Comparison of ENCODE assay signal across 19 cellular contexts in genomic region chr14:71236430-71236829, GRCh38.
DNase-seq lines count a peak whose midpoint lies in the region; ATAC-seq and TF ChIP-seq lines count a peak whose summit lies in the region.
"Had no signal": no experiment of that assay in that cellular context is flagged by ENCODE, and none has a peak within 500 bp of the region (broad histone marks: within the 10 kb centered on the region; RNA-seq: fewer than 3 reads in every experiment).

No MANE protein-coding gene starts in this region.

- TF ChIP-seq CTCF in HCT116 (IDR thresholded peaks at IDR 0.05 in 2 of 3, conservative IDR thresholded peaks at IDR 0.05 in 1 of 3; ENCODE audit: borderline replicate concordance in 1 of 3, insufficient read depth in 1 of 3, low read depth in 2 of 3, low read length in 2 of 3) (no peak), SK-N-SH (IDR thresholded peaks at IDR 0.05) (no peak), epithelial cell of esophagus (IDR thresholded peaks at IDR 0.05; ENCODE audit: insufficient read depth, low read depth, low read length, missing control alignments) (no peak), progenitor cell of endocrine pancreas (IDR thresholded peaks at IDR 0.05; ENCODE audit: unreplicated experiment) (no peak), PC-9 (conservative IDR thresholded peaks at IDR 0.05) (no peak)

- BruUV-seq in HCT116 (replicated peaks; lab: Mats Ljungman, UMichigan) (no TSS peak), PC-9 (replicated peaks; lab: Mats Ljungman, UMichigan) (no TSS peak)

- H3K9me3 ChIP-seq in HCT116 (ENCODE audit: control insufficient read depth in 1 of 2, insufficient read depth in 1 of 2, low read depth in 1 of 2, low read length in 2 of 2) = no peaks in the 10 kb centered on the region
- no peaks in the 10 kb centered on the region for H3K9me3 ChIP-seq in SK-N-SH
- no peaks in the 10 kb centered on the region for H3K9me3 ChIP-seq in PC-9 (ENCODE audit: insufficient read depth, low read depth)
- H3K9me3 ChIP-seq: pancreas, stomach, upper lobe of left lung had no signal

- no peak overlapping the region for H3K4me3 Mint-ChIP-seq in progenitor cell of endocrine pancreas (ENCODE audit: low read depth)
- H3K4me3 Mint-ChIP-seq: activated CD8-positive, alpha-beta memory T cell treated with anti-CD3 and anti-CD28 coated beads, Interleukin-2, amount 10 ng/mL, durations not matched to agents 7 days and 5 days; activated naive CD8-positive, alpha-beta T cell treated with anti-CD3 and anti-CD28 coated beads, Interleukin-2, amount 50 U/mL, for 24 hours had no signal

- H3K79me2 ChIP-seq in HCT116 (ENCODE audit: insufficient read depth, low read length) = no peaks in the 10 kb centered on the region
- H3K79me2 ChIP-seq in SK-N-SH (ENCODE audit: insufficient read depth) = no peaks in the 10 kb centered on the region
- no peaks in the 10 kb centered on the region for H3K79me2 ChIP-seq in PC-9 (ENCODE audit: low read depth)

- H4K20me1 ChIP-seq in HCT116 (ENCODE audit: insufficient read depth) (no peaks in the 10 kb centered on the region), SK-N-SH (ENCODE audit: insufficient read depth) (no peaks in the 10 kb centered on the region), PC-9 (ENCODE audit: insufficient read depth) (no peaks in the 10 kb centered on the region)

- H3K9me2 ChIP-seq in HCT116 (ENCODE audit: insufficient read depth) (no peaks in the 10 kb centered on the region), SK-N-SH (no peaks in the 10 kb centered on the region), PC-9 (ENCODE audit: insufficient read depth) (no peaks in the 10 kb centered on the region)

- peak in 1 of 2 experiments; percentile 68; a peak in 2 of 4 replicates for TF ChIP-seq EP300 in SK-N-SH (IDR thresholded peaks at IDR 0.05; ENCODE audit: borderline replicate concordance in 1 of 2, low read depth in 1 of 2, low read length in 1 of 2)

- H3K27me3 ChIP-seq in HCT116 (ENCODE audit: insufficient read depth, low read length) (no peaks in the 10 kb centered on the region), SK-N-SH (ENCODE audit: insufficient read depth) (no peaks in the 10 kb centered on the region), PC-9 (ENCODE audit: insufficient read depth, low read depth) (no peaks in the 10 kb centered on the region)
- H3K27me3 ChIP-seq: pancreas, stomach, upper lobe of left lung had no signal

- H3K27me3 Mint-ChIP-seq in progenitor cell of endocrine pancreas = no peaks in the 10 kb centered on the region
- H3K27me3 Mint-ChIP-seq: activated naive CD8-positive, alpha-beta T cell treated with anti-CD3 and anti-CD28 coated beads, Interleukin-2, amount 50 U/mL, for 24 hours had no signal

- TF ChIP-seq RAD21 in HCT116 (IDR thresholded peaks at IDR 0.05; ENCODE audit: low read depth) (peak; percentile 14; the same call in 1 of the 2 replicates), SK-N-SH (IDR thresholded peaks at IDR 0.05; ENCODE audit: low read length) (peak; percentile 57)

- peaks cover 14% of the 10 kb centered on the region for H3K4me1 Mint-ChIP-seq in progenitor cell of endocrine pancreas (ENCODE audit: low read depth)

- no peaks in the 10 kb centered on the region for H3K9me3 Mint-ChIP-seq in progenitor cell of endocrine pancreas (ENCODE audit: low read depth)
- H3K9me3 Mint-ChIP-seq: activated naive CD8-positive, alpha-beta T cell treated with anti-CD3 and anti-CD28 coated beads, Interleukin-2, amount 50 U/mL, for 24 hours had no signal

- POLR2A ChIA-PET in HCT116 (lab: Charles Lee) (no interaction called here), SK-N-SH (lab: Yijun Ruan, JAX) (interaction anchor here (0.6 kb wide), 2 partner anchors 67 to 113 kb away, joined by 3 read pairs; no protein-coding TSS in a partner anchor), PC-9 (lab: Charles Lee; ENCODE audit: unreplicated experiment) (no interaction called here)

- H3K4me1 ChIP-seq in HCT116 (ENCODE audit: control insufficient read depth in 1 of 2, insufficient read depth in 2 of 2, low read length in 2 of 2) = no peaks in the 10 kb centered on the region
- peaks cover 0 to 21% of the 10 kb centered on the region in 2 experiments; a peak in 2 of 4 replicates for H3K4me1 ChIP-seq in SK-N-SH (ENCODE audit: control insufficient read depth in 1 of 2, insufficient read depth in 2 of 2, low read depth in 1 of 2, low read length in 1 of 2)
- 0 out of 2 replicates have a peak, but pooled peaks cover 10% of the 10 kb centered on the region for H3K4me1 ChIP-seq in PC-9 (replicated peaks; ENCODE audit: insufficient read depth)
- H3K4me1 ChIP-seq: pancreas, stomach, upper lobe of left lung had no signal

- CTCF ChIA-PET in HCT116 (lab: Charles Lee) = no interaction called here
- CTCF ChIA-PET in SK-N-SH (lab: Yijun Ruan, JAX) = interaction anchor here (0.7 to 1.5 kb wide), 9 partner anchors 10 to 517 kb away, joined by 3 to 9 read pairs (median 4); no protein-coding TSS in a partner anchor
- CTCF ChIA-PET in PC-9 (lab: Charles Lee) = no interaction called here

- no peaks in the 10 kb centered on the region for H3F3A ChIP-seq in SK-N-SH (replicated peaks; ENCODE audit: insufficient read depth)
- peaks cover 12% of the 10 kb centered on the region; the same call in 1 of the 2 replicates for H3F3A ChIP-seq in PC-9 (ENCODE audit: insufficient read depth, low read depth)

- RAD21 ChIA-PET in HCT116 (lab: Charles Lee; ENCODE audit: low non-redundant PET in 1 of 2, low total read pairs in 2 of 2, uncharacterized antibody in 2 of 2, unreplicated experiment in 2 of 2) = no interaction called here

- H3K36me3 ChIP-seq in HCT116 (ENCODE audit: control insufficient read depth in 1 of 2, insufficient read depth in 2 of 2, low read length in 2 of 2) = no peaks in the 10 kb centered on the region
- H3K36me3 ChIP-seq in SK-N-SH (replicated peaks in 1 of 2; ENCODE audit: control insufficient read depth in 1 of 2, insufficient read depth in 2 of 2, low read length in 1 of 2) = no peaks in the 10 kb centered on the region
- H3K36me3 ChIP-seq in PC-9 (ENCODE audit: low read depth) = no peaks in the 10 kb centered on the region
- H3K36me3 ChIP-seq: pancreas, stomach, upper lobe of left lung had no signal

- ATAC-seq in HCT116 = no peak
- ATAC-seq in HG03432 (IDR thresholded peaks at IDR 0.05; ENCODE audit: unreplicated experiment) = no peak
- ATAC-seq: activated CD8-positive, alpha-beta memory T cell treated with anti-CD3 and anti-CD28 coated beads, Interleukin-2, amount 10 ng/mL, durations not matched to agents 7 days and 5 days; activated naive CD8-positive, alpha-beta T cell treated with anti-CD3 and anti-CD28 coated beads, Interleukin-2, amount 50 U/mL, for 24 hours had no signal

- H3K27ac ChIP-seq in HCT116 (ENCODE audit: low read depth, low read length) = no peak overlapping the region
- H3K27ac ChIP-seq in SK-N-SH (ENCODE audit: low read depth in 2 of 2, low read length in 1 of 2) = peak overlapping the region in 1 of 2 experiments; percentile 96; a peak in 3 of 4 replicates
- no peak overlapping the region for H3K27ac ChIP-seq in PC-9
- H3K27ac ChIP-seq: KMS-11, pancreas, stomach, upper lobe of left lung had no signal

- H3K4me3 ChIP-seq in HCT116 (replicated peaks in 1 of 2; ENCODE audit: low read depth in 1 of 2, low read length in 2 of 2) (no peak overlapping the region), SK-N-SH (ENCODE audit: low read depth in 2 of 2, low read length in 1 of 2) (no peak overlapping the region), epithelial cell of esophagus (ENCODE audit: low read length) (no peak overlapping the region), PC-9 (no peak overlapping the region)
- H3K4me3 ChIP-seq: pancreas, stomach, upper lobe of left lung had no signal

- no peak for DNase-seq in HCT116 (ENCODE audit: low read depth, low spot score)
- DNase-seq in SK-N-SH = peak; percentile 71
- DNase-seq in epithelial cell of esophagus (ENCODE audit: low read depth) = peak; percentile 28
- no peak for DNase-seq in progenitor cell of endocrine pancreas (ENCODE audit: low spot score, unreplicated experiment)
- no peak for DNase-seq in PC-9
- DNase-seq in islet precursor cell = no peak
- no peak for DNase-seq in cerebellar nuclear complex (lab: John Stamatoyannopoulos, UW)
- DNase-seq: activated CD4-positive, alpha-beta T cell treated with anti-CD3 and anti-CD28 coated beads for 48 hours; activated CD8-positive, alpha-beta memory T cell treated with anti-CD3 and anti-CD28 coated beads, Interleukin-2, amount 10 ng/mL, durations not matched to agents 7 days and 5 days; activated naive CD8-positive, alpha-beta T cell treated with anti-CD3 and anti-CD28 coated beads, Interleukin-2, amount 50 U/mL, for 24 hours; AML-193; Calu3; GOT3; NCI-H2029 treated with DMSO at 0.1 percent for 48 hours; stomach; upper lobe of left lung had no signal

- H3K4me2 ChIP-seq in HCT116 (ENCODE audit: low read length) (no peak overlapping the region), SK-N-SH (no peak overlapping the region), PC-9 (no peak overlapping the region)
- H3K4me2 ChIP-seq: KMS-11 had no signal

- H3K9ac ChIP-seq in HCT116 (ENCODE audit: low read length) (no peak overlapping the region), SK-N-SH (no peak overlapping the region)
- H3K9ac ChIP-seq: KMS-11 had no signal

- H3K27ac Mint-ChIP-seq in progenitor cell of endocrine pancreas = peak overlapping the region; percentile 78
- H3K27ac Mint-ChIP-seq: activated CD8-positive, alpha-beta memory T cell treated with anti-CD3 and anti-CD28 coated beads, Interleukin-2, amount 10 ng/mL, durations not matched to agents 7 days and 5 days; activated naive CD8-positive, alpha-beta T cell treated with anti-CD3 and anti-CD28 coated beads, Interleukin-2, amount 50 U/mL, for 24 hours had no signal

- 50% methylated on average over 3 of the region's 3 CpGs for WGBS in SK-N-SH (ENCODE audit: low lambda C conversion rate)

- H2AFZ ChIP-seq in HCT116 (ENCODE audit: low read depth, low read length, poor library complexity, severe bottlenecking) (peak overlapping the region; percentile 16), SK-N-SH (ENCODE audit: low read depth) (no peak overlapping the region), PC-9 (no peak overlapping the region)

- intact Hi-C loops in HCT116 (cut with micrococcal nuclease) (no loop called here), PC-9 (cut with micrococcal nuclease; ENCODE audit: unreplicated experiment) (no loop called here)

- H3K36me3 Mint-ChIP-seq in progenitor cell of endocrine pancreas (ENCODE audit: insufficient read depth) = no peaks in the 10 kb centered on the region

- TF ChIP-seq POLR2A in HCT116 (IDR thresholded peaks at IDR 0.05; ENCODE audit: borderline replicate concordance, extremely low read depth, insufficient read depth, insufficient read length) = no peak

TF ChIP-seq in SK-N-SH, 30 proteins besides CTCF, POLR2A, EP300 and RAD21 (continues in another document):
- no peak for TF ChIP-seq TEAD4 (IDR thresholded peaks at IDR 0.05; ENCODE audit: borderline replicate concordance, insufficient read depth)
- no peak for TF ChIP-seq FOXJ3 (CRISPR knock-in tag; IDR thresholded peaks at IDR 0.05)
- peak; percentile 22; the same call in 1 of the 2 replicates for TF ChIP-seq SMC3 (IDR thresholded peaks at IDR 0.05; ENCODE audit: low read depth, low read length)
- peak; percentile 83 for TF ChIP-seq RCOR1 (IDR thresholded peaks at IDR 0.05; ENCODE audit: low read length)
- no peak for TF ChIP-seq ELF1 (IDR thresholded peaks at IDR 0.05)
- TF ChIP-seq GATA2 (CRISPR knock-in tag; IDR thresholded peaks at IDR 0.05) = peak; percentile 37
- no peak for TF ChIP-seq YY1 (IDR thresholded peaks at IDR 0.05; ENCODE audit: low read depth)

Comparison
In these comparisons a context has a peak if more than half of its experiments do, and no peak if none do; other contexts are left out.
1. DNase-seq: peak in SK-N-SH (single experiment) and epithelial cell of esophagus (single experiment); none in HCT116 (single experiment), progenitor cell of endocrine pancreas (single experiment), PC-9 (0 of 2), islet precursor cell (single experiment) and cerebellar nuclear complex (0 of 2).
2. Of the 11 proteins assayed by ChIP-seq in both SK-N-SH and HCT116: peak only in SK-N-SH: none; only in HCT116: none; in both: RAD21; in neither: 10.